8 cellular contexts compared by ENCODE assay signal in the genomic region with DNA sequence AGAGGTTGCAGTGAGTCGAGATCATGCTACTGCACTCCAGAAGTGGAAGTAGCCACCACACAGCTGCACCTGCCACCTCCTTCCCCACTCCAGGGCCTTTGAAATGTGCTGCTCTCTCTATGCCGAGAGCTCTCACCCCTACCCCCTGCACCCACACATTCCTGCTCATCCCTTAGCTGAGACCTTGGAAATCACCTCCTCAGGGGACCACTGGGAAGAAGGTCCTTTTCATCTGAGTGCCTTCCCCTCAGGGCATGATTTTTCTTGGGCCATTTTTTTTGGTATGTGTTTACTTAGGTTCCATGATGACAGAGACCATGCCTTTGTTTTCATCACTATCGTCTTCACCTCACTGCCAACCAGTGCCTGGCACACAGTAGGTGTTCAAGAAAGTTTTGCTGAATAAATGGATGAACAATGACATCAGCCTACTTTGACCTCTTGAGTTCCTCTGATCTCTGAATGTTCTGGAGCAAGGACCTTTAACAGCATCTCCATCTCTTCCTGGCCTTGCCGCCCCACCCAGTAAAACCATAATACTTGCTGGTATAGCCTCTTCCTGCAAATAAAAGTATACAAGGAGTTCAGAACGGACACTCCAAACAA.
DNase-seq lines count a peak whose midpoint lies in the region; ATAC-seq and TF ChIP-seq lines count a peak whose summit lies in the region.

No MANE protein-coding gene starts in this region.

- no peak for TF ChIP-seq POLR2A in heart left ventricle (IDR thresholded peaks at IDR 0.05)
- no peak for TF ChIP-seq POLR2A in upper lobe of left lung (IDR thresholded peaks at IDR 0.05)

- H3K9me3 ChIP-seq in heart left ventricle (no peaks in the 10 kb centered on the region), upper lobe of left lung (no peaks in the 10 kb centered on the region)

- no peak for DNase-seq in heart left ventricle
- DNase-seq in cardiac septum (ENCODE audit: low spot score) = no peak
- no peak for DNase-seq in memory B cell (ENCODE audit: low spot score in 2 of 2)
- no peak for DNase-seq in upper lobe of left lung
- DNase-seq in NCI-H1930 (lab: John Stamatoyannopoulos, UW) = no peak
- DNase-seq in occipital lobe (lab: John Stamatoyannopoulos, UW) = no peak

- H3K4me1 ChIP-seq in heart left ventricle = peaks cover 7 to 88% (median 64%) of the 10 kb centered on the region in 12 donors
- peaks cover 79 to 97% (median 92%) of the 10 kb centered on the region in 4 donors for H3K4me1 ChIP-seq in upper lobe of left lung

- H3K27ac Mint-ChIP-seq in memory B cell = peak overlapping the region; percentile 86

- peaks cover 64% of the 10 kb centered on the region for H3K4me1 Mint-ChIP-seq in memory B cell

- peak overlapping the region in 11 of 12 donors; percentile 26 to 81 (median 62) for H3K27ac ChIP-seq in heart left ventricle
- peak overlapping the region; percentile 47 for H3K27ac ChIP-seq in angular gyrus (ENCODE audit: low read depth, low read length)
- H3K27ac ChIP-seq in upper lobe of left lung = peak overlapping the region; percentile 72 to 81 (median 74)

- intact Hi-C loops in heart left ventricle (cut with DNase I) = loop anchor here in 3 of 10 donors (5.0 to 10.0 kb wide), 3 partner anchors 97 to 404 kb away; no protein-coding TSS in a partner anchor
- intact Hi-C loops in cardiac septum (cut with DNase I) = no loop called here

- no peaks in the 10 kb centered on the region for H3K27me3 Mint-ChIP-seq in memory B cell

- no peaks in the 10 kb centered on the region for H3K9me3 Mint-ChIP-seq in memory B cell

- TF ChIP-seq CTCF in heart left ventricle (IDR thresholded peaks at IDR 0.05) (no peak), upper lobe of left lung (IDR thresholded peaks at IDR 0.05) (no peak)

- no peaks in the 10 kb centered on the region for H3K27me3 ChIP-seq in heart left ventricle
- H3K27me3 ChIP-seq in upper lobe of left lung = no peaks in the 10 kb centered on the region

- 78 to 85% (median 81%) methylated on average over 5 of the region's 5 CpGs for WGBS in heart left ventricle, 4 donors
- WGBS in upper lobe of left lung, 2 donors = 63 to 66% methylated on average over 5 of the region's 5 CpGs

- H3K4me3 ChIP-seq in heart left ventricle = no peak overlapping the region
- H3K4me3 ChIP-seq in upper lobe of left lung = no peak overlapping the region

- H3K36me3 Mint-ChIP-seq in memory B cell = peaks cover 20% of the 10 kb centered on the region

- no peak overlapping the region for H3K4me3 Mint-ChIP-seq in memory B cell

- ATAC-seq in heart left ventricle = no peak
- peak; percentile 33 for ATAC-seq in memory B cell (ENCODE audit: low read depth)
- ATAC-seq in upper lobe of left lung (ENCODE audit: low FRiP score in 2 of 2) = no peak
- ATAC-seq in esophagus mucosa = no peak

- no peak for TF ChIP-seq EP300 in upper lobe of left lung (IDR thresholded peaks at IDR 0.05)

- H3K36me3 ChIP-seq in heart left ventricle (peaks cover 0 to 78% (median 26%) of the 10 kb centered on the region in 9 donors), upper lobe of left lung (peaks cover 0 to 55% (median 33%) of the 10 kb centered on the region in 4 donors)
